1 cellular context compared by ENCODE assay signal in genomic region chr1:37071829-37072228, GRCh38.
TF ChIP-seq lines count a peak whose summit lies in the region.

No MANE protein-coding gene starts in this region.

TF ChIP-seq in HepG2, 621 proteins besides CTCF, POLR2A, EP300 and RAD21 (continued from another document):
- TF ChIP-seq PBX2 (CRISPR knock-in tag; IDR thresholded peaks at IDR 0.05) (no peak), ZNF776 (CRISPR knock-in tag; IDR thresholded peaks at IDR 0.05) (no peak), DBP (CRISPR knock-in tag; IDR thresholded peaks at IDR 0.05; ENCODE audit: not compliant biosample characterization) (no peak), USF2 (IDR thresholded peaks at IDR 0.05; ENCODE audit: low read depth, low read length) (no peak), USF2 (CRISPR knock-in tag; IDR thresholded peaks at IDR 0.05; ENCODE audit: borderline replicate concordance) (no peak)
- TF ChIP-seq, protein P1, sequence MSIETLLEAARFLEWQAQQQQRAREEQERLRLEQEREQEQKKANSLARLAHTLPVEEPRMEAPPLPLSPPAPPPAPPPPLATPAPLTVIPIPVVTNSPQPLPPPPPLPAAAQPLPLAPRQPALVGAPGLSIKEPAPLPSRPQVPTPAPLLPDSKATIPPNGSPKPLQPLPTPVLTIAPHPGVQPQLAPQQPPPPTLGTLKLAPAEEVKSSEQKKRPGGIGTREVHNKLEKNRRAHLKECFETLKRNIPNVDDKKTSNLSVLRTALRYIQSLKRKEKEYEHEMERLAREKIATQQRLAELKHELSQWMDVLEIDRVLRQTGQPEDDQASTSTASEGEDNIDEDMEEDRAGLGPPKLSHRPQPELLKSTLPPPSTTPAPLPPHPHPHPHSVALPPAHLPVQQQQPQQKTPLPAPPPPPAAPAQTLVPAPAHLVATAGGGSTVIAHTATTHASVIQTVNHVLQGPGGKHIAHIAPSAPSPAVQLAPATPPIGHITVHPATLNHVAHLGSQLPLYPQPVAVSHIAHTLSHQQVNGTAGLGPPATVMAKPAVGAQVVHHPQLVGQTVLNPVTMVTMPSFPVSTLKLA (IDR thresholded peaks at IDR 0.05): no peak
